In genomic region chr1:53929349-53929945, GRCh38 we compare ENCODE assay signal across 16 cellular contexts. TPM values are rescaled to one million over a fixed set of nuclear protein-coding genes. Genes with fewer than 3 reads are reported as not detected.
DNase-seq lines count a peak whose midpoint lies in the region; ATAC-seq and TF ChIP-seq lines count a peak whose summit lies in the region.
"Had no signal": no experiment of that assay in that cellular context is flagged by ENCODE, and none has a peak within 500 bp of the region (broad histone marks: within the 10 kb centered on the region; RNA-seq: fewer than 3 reads in every experiment).

No MANE protein-coding gene starts in this region.

- H3K36me3 Mint-ChIP-seq in CD4-positive, alpha-beta memory T cell: peaks cover 38 to 40% of the 10 kb centered on the region in 2 donors
- H3K36me3 Mint-ChIP-seq in effector memory CD8-positive, alpha-beta T cell (ENCODE audit: insufficient read depth): peaks cover 38% of the 10 kb centered on the region
- H3K36me3 Mint-ChIP-seq in nephron progenitor cell (ENCODE audit: low read depth) (peaks cover 89% of the 10 kb centered on the region), GM23338 (ENCODE audit: low read depth) (peaks cover 20% of the 10 kb centered on the region)

- no peaks in the 10 kb centered on the region for H3K9me2 ChIP-seq in PC-3 (replicated peaks; ENCODE audit: low read length)
- no peaks in the 10 kb centered on the region for H3K9me2 ChIP-seq in GM23338 (ENCODE audit: insufficient read depth)

- H3K79me2 ChIP-seq in PC-3 (ENCODE audit: low read length) (no peaks in the 10 kb centered on the region), GM23338 (replicated peaks; ENCODE audit: insufficient read depth) (no peaks in the 10 kb centered on the region)

- H3K9me3 Mint-ChIP-seq in CD4-positive, alpha-beta memory T cell: no peaks in the 10 kb centered on the region
- H3K9me3 Mint-ChIP-seq in effector memory CD8-positive, alpha-beta T cell: no peaks in the 10 kb centered on the region
- peaks cover 29% of the 10 kb centered on the region for H3K9me3 Mint-ChIP-seq in nephron progenitor cell
- H3K9me3 Mint-ChIP-seq in GM23338: peaks cover 12% of the 10 kb centered on the region

- H3K27me3 ChIP-seq in CD4-positive, alpha-beta memory T cell (ENCODE audit: insufficient read depth, low read length): no peaks in the 10 kb centered on the region
- H3K27me3 ChIP-seq in PC-3 (ENCODE audit: low read length) (no peaks in the 10 kb centered on the region), GM23338 (ENCODE audit: insufficient read depth) (no peaks in the 10 kb centered on the region)
- H3K27me3 ChIP-seq: SJSA1 had no signal

- CTCF ChIA-PET in CD4-positive, alpha-beta memory T cell (lab: Charles Lee; ENCODE audit: partially characterized antibody): interaction anchor here (0.9 to 1.0 kb wide), 2 partner anchors 12 to 31 kb away, joined by 3 read pairs; no protein-coding TSS in a partner anchor
- CTCF ChIA-PET in PC-3 (lab: Charles Lee): no interaction called here

- no peaks in the 10 kb centered on the region for H3K27me3 Mint-ChIP-seq in CD4-positive, alpha-beta memory T cell
- H3K27me3 Mint-ChIP-seq in effector memory CD8-positive, alpha-beta T cell: no peaks in the 10 kb centered on the region
- H3K27me3 Mint-ChIP-seq in nephron progenitor cell (ENCODE audit: low read depth, poor library complexity): peaks cover 3% of the 10 kb centered on the region
- H3K27me3 Mint-ChIP-seq in GM23338 (ENCODE audit: insufficient read depth, low read depth, poor library complexity): peaks cover 6% of the 10 kb centered on the region

- intact Hi-C loops in CD4-positive, alpha-beta memory T cell (cut with micrococcal nuclease): no loop called here
- intact Hi-C loops in PC-3 (cut with micrococcal nuclease): no loop called here

- H3K4me1 Mint-ChIP-seq in CD4-positive, alpha-beta memory T cell: peaks cover 0 to 7% (median 4%) of the 10 kb centered on the region in 4 donors
- peaks cover 3 to 7% of the 10 kb centered on the region in 2 donors for H3K4me1 Mint-ChIP-seq in effector memory CD8-positive, alpha-beta T cell (ENCODE audit: low read depth in 2 of 2)
- H3K4me1 Mint-ChIP-seq in nephron progenitor cell: no peaks in the 10 kb centered on the region
- no peaks in the 10 kb centered on the region for H3K4me1 Mint-ChIP-seq in GM23338
- H3K4me1 Mint-ChIP-seq: CD14-positive monocyte had no signal

- H3K27ac ChIP-seq in CD4-positive, alpha-beta memory T cell (ENCODE audit: low read depth, low read length): no peak overlapping the region
- H3K27ac ChIP-seq in PC-3 (ENCODE audit: low read length) (no peak overlapping the region), GM23338 (ENCODE audit: low read depth) (no peak overlapping the region)
- H3K27ac ChIP-seq: HL-60, SJSA1 had no signal

- peaks cover 7% of the 10 kb centered on the region for H3K36me3 ChIP-seq in CD4-positive, alpha-beta memory T cell (ENCODE audit: insufficient read depth, low read length)
- H3K36me3 ChIP-seq in PC-3 (ENCODE audit: low read depth, low read length): peaks cover 17% of the 10 kb centered on the region
- no peaks in the 10 kb centered on the region for H3K36me3 ChIP-seq in GM23338 (ENCODE audit: insufficient read depth)

- H4K20me1 ChIP-seq in PC-3 (ENCODE audit: low read length): no peaks in the 10 kb centered on the region
- no peaks in the 10 kb centered on the region for H4K20me1 ChIP-seq in GM23338 (replicated peaks; ENCODE audit: insufficient read depth)

- no peaks in the 10 kb centered on the region for H3K4me1 ChIP-seq in CD4-positive, alpha-beta memory T cell (ENCODE audit: insufficient read depth, low read length)
- H3K4me1 ChIP-seq in PC-3 (ENCODE audit: insufficient read depth, low read length): no peaks in the 10 kb centered on the region
- H3K4me1 ChIP-seq in GM23338 (ENCODE audit: insufficient read depth): no peaks in the 10 kb centered on the region
- H3K4me1 ChIP-seq: SJSA1 had no signal

- peaks cover 0 to under 1% of the 10 kb centered on the region in 2 donors for H3K9me3 ChIP-seq in CD4-positive, alpha-beta memory T cell (ENCODE audit: control insufficient read depth in 1 of 2, low read length in 2 of 2)
- H3K9me3 ChIP-seq in PC-3 (ENCODE audit: low read length): peaks cover 7% of the 10 kb centered on the region; the same call in 1 of the 2 replicates

- no peak overlapping the region for H3K4me2 ChIP-seq in PC-3 (ENCODE audit: low read length)
- H3K4me2 ChIP-seq in GM23338: no peak overlapping the region

- ATAC-seq in PC-3 (no peak), GM23338 (no peak)
- no peak for ATAC-seq in effector memory CD8-positive, alpha-beta T cell (replicated peaks)

- H3F3A ChIP-seq in PC-3 (ENCODE audit: low read length, unreplicated experiment) (no peaks in the 10 kb centered on the region), GM23338 (replicated peaks; ENCODE audit: low read depth) (no peaks in the 10 kb centered on the region)

- H3K4me3 ChIP-seq in CD4-positive, alpha-beta memory T cell (ENCODE audit: low read length in 2 of 2): no peak overlapping the region
- no peak overlapping the region for H3K4me3 ChIP-seq in PC-3 (ENCODE audit: low read length)
- H3K4me3 ChIP-seq in GM23338: no peak overlapping the region
- H3K4me3 ChIP-seq: SJSA1 had no signal

- DNase-seq in CD4-positive, alpha-beta memory T cell: no peak
- DNase-seq in PC-3 (no peak), nephron progenitor cell (no peak), NK-92 (lab: John Stamatoyannopoulos, UW; ENCODE audit: unreplicated experiment) (no peak), CD1c-positive myeloid dendritic cell (ENCODE audit: extremely low spot score) (no peak), GM23338 (ENCODE audit: low spot score) (no peak)
- DNase-seq in effector memory CD8-positive, alpha-beta T cell: no peak
- DNase-seq: AML-193, HCEC 1CT, MV-4-11, NCI-H1417, NCI-H187 treated with DMSO at 0.1 percent for 48 hours, NCI-H69 had no signal

- no peak overlapping the region for H3K9ac ChIP-seq in PC-3 (ENCODE audit: low read length)

- BruUV-seq in PC-3 (replicated peaks; lab: Mats Ljungman, UMichigan): TSS peak; percentile 8

- peak overlapping the region in 4 of 7 donors; percentile 22 to 56 (median 38) for H3K27ac Mint-ChIP-seq in CD4-positive, alpha-beta memory T cell
- H3K27ac Mint-ChIP-seq in effector memory CD8-positive, alpha-beta T cell: peak overlapping the region; percentile 76 to 81
- H3K27ac Mint-ChIP-seq in nephron progenitor cell: peak overlapping the region; percentile 94
- H3K27ac Mint-ChIP-seq in GM23338: no peak overlapping the region

- H2AFZ ChIP-seq in PC-3 (ENCODE audit: low read length) (no peak overlapping the region), GM23338 (no peak overlapping the region)

- POLR2A ChIA-PET in CD4-positive, alpha-beta memory T cell (lab: Charles Lee; ENCODE audit: partially characterized antibody): no interaction called here
- POLR2A ChIA-PET in PC-3 (lab: Charles Lee; ENCODE audit: unreplicated experiment): no interaction called here

- H3K4me3 Mint-ChIP-seq in CD4-positive, alpha-beta memory T cell: no peak overlapping the region
- no peak overlapping the region for H3K4me3 Mint-ChIP-seq in effector memory CD8-positive, alpha-beta T cell
- H3K4me3 Mint-ChIP-seq in nephron progenitor cell (no peak overlapping the region), GM23338 (no peak overlapping the region)
- H3K4me3 Mint-ChIP-seq: CD14-positive monocyte had no signal

- TF ChIP-seq CTCF in PC-3 (conservative IDR thresholded peaks at IDR 0.05; ENCODE audit: low read depth, low read length): no peak
- TF ChIP-seq CTCF in nephron progenitor cell (IDR thresholded peaks at IDR 0.05): no peak
- TF ChIP-seq CTCF in GM23338 (conservative IDR thresholded peaks at IDR 0.05; ENCODE audit: low read depth in 2 of 2): no peak

TF ChIP-seq in GM23338, 12 proteins besides CTCF, POLR2A, EP300 and RAD21 (continues in another document):
- TF ChIP-seq CREB1 (CRISPR knock-in tag; IDR thresholded peaks at IDR 0.05; ENCODE audit: low read depth) (no peak), EZH2phosphoT487 (IDR thresholded peaks at IDR 0.05; ENCODE audit: unreplicated experiment) (no peak), JUNB (IDR thresholded peaks at IDR 0.05; ENCODE audit: unreplicated experiment) (no peak)

RNA-seq across cellular contexts. Expression of gene IFT25, which starts 16.1 kb away (rescaled TPM):
- 10 to 100 TPM; 47.2 to 50.3 TPM for total RNA-seq in CD4-positive, alpha-beta memory T cell
- 10 to 100 TPM; 45.5 to 65.4 TPM for polyA plus RNA-seq in CD4-positive, alpha-beta memory T cell
- 49.7 and 66.7 TPM in 2 replicates for total RNA-seq in PC-3 (2014; rRNA removed)
- total RNA-seq in GM23338 (2014; rRNA removed; shearing (Covaris generic)): 27.2 and 28.2 TPM in 2 replicates
- 97.1 and 109 TPM in 2 replicates for polyA plus RNA-seq in GM23338 (2016; fragmentation: Nextera tagmentation; extraction: Ambion mirVana)

RNA-seq across cellular contexts. Expression of gene LRRC42, which starts 16.7 kb away (rescaled TPM):
- 1 to 10 TPM; 7.3 to 8.7 TPM for total RNA-seq in CD4-positive, alpha-beta memory T cell
- polyA plus RNA-seq in CD4-positive, alpha-beta memory T cell: 1 to 10 TPM; 4.7 to 8.4 TPM
- total RNA-seq in PC-3 (2014; rRNA removed): 23.9 and 27.3 TPM in 2 replicates
- total RNA-seq in GM23338 (2014; rRNA removed; shearing (Covaris generic)): 39.6 and 48.1 TPM in 2 replicates
- 22.4 and 25.9 TPM in 2 replicates for polyA plus RNA-seq in GM23338 (2016; fragmentation: Nextera tagmentation; extraction: Ambion mirVana)

RNA-seq across cellular contexts. Expression of gene DIO1, which starts 35.5 kb away (rescaled TPM):
- not detected for total RNA-seq in CD4-positive, alpha-beta memory T cell
- polyA plus RNA-seq in CD4-positive, alpha-beta memory T cell: not detected
- total RNA-seq in PC-3 (2014; rRNA removed): not detected in 2 replicates
- not detected in 2 replicates for total RNA-seq in GM23338 (2014; rRNA removed; shearing (Covaris generic))
- polyA plus RNA-seq in GM23338 (2016; fragmentation: Nextera tagmentation; extraction: Ambion mirVana): 0.27 TPM in 1 of 2 replicates, not detected in the other
- total RNA-seq: SJSA1 had no signal

RNA-seq across cellular contexts. Expression of gene YIPF1, which starts 39.9 kb away (rescaled TPM):
- 10 to 100 TPM; 14.8 to 15.2 TPM for total RNA-seq in CD4-positive, alpha-beta memory T cell
- polyA plus RNA-seq in CD4-positive, alpha-beta memory T cell: 10 to 100 TPM; 25.2 to 30.5 TPM
- 21.1 and 22.7 TPM in 2 replicates for total RNA-seq in PC-3 (2014; rRNA removed)
- 24.0 and 24.8 TPM in 2 replicates for total RNA-seq in GM23338 (2014; rRNA removed; shearing (Covaris generic))
- 13.1 and 14.1 TPM in 2 replicates for polyA plus RNA-seq in GM23338 (2016; fragmentation: Nextera tagmentation; extraction: Ambion mirVana)
